2 cellular contexts compared by ENCODE assay signal in genomic region chr7:28904539-28905143, GRCh38.
A peak's percentile ranks its signal among the peaks of the same experiment; 100 is the strongest.
TF ChIP-seq lines count a peak whose summit lies in the region.

No MANE protein-coding gene starts in this region.

TF ChIP-seq in HEK293, 187 proteins besides CTCF, POLR2A, EP300 and RAD21 (continued from another document):
- TF ChIP-seq ZNF214 (tag by site-specific recombination; IDR thresholded peaks at IDR 0.05; ENCODE audit: borderline replicate concordance) (no peak), PRDM6 (tag by site-specific recombination; IDR thresholded peaks at IDR 0.05) (peak; percentile 37), ZNF398 (tag by site-specific recombination; IDR thresholded peaks at IDR 0.05) (no peak), ZNF335 (tag by site-specific recombination; conservative IDR thresholded peaks at IDR 0.05) (peak; percentile 37), TRIM28 (IDR thresholded peaks at IDR 0.05; ENCODE audit: borderline replicate concordance, low read length) (no peak), KLF10 (tag by site-specific recombination; IDR thresholded peaks at IDR 0.05) (no peak), ZNF112 (tag by site-specific recombination; IDR thresholded peaks at IDR 0.05) (no peak), ZSCAN18 (tag by site-specific recombination; IDR thresholded peaks at IDR 0.05) (no peak), ZNF791 (tag by site-specific recombination; IDR thresholded peaks at IDR 0.05) (no peak), ZNF530 (tag by site-specific recombination; IDR thresholded peaks at IDR 0.05; ENCODE audit: low read depth) (no peak), ZNF785 (tag by site-specific recombination; IDR thresholded peaks at IDR 0.05) (no peak), ZBTB10 (tag by site-specific recombination; IDR thresholded peaks at IDR 0.05) (no peak)

TF ChIP-seq in SK-N-SH, 30 proteins besides CTCF, POLR2A, EP300 and RAD21 (continued from another document):
- no peak for TF ChIP-seq ZBTB33 (IDR thresholded peaks at IDR 0.05; ENCODE audit: borderline replicate concordance, low read depth)
- no peak for TF ChIP-seq PBX3 (IDR thresholded peaks at IDR 0.05)
